In genomic region chr9:129778469-129778868, GRCh38 we compare ENCODE assay signal across 17 cellular contexts. TPM values are rescaled to one million over a fixed set of nuclear protein-coding genes. Genes with fewer than 3 reads are reported as not detected.
DNase-seq lines count a peak whose midpoint lies in the region; ATAC-seq, FAIRE-seq and TF ChIP-seq lines count a peak whose summit lies in the region.
"Had no signal": no experiment of that assay in that cellular context is flagged by ENCODE, and none has a peak within 500 bp of the region (broad histone marks: within the 10 kb centered on the region; RNA-seq: fewer than 3 reads in every experiment).

No MANE protein-coding gene starts in this region.

- H3K9me2 ChIP-seq in PC-9 (ENCODE audit: insufficient read depth) (no peaks in the 10 kb centered on the region), hepatocyte (replicated peaks; ENCODE audit: insufficient read depth) (no peaks in the 10 kb centered on the region)

- CTCF ChIA-PET in HepG2 (lab: Yijun Ruan, JAX; ENCODE audit: low intra/inter-chr PET ratio, low total read pairs) (no interaction called here), PC-9 (lab: Charles Lee) (interaction anchor here (0.6 to 2.8 kb wide), 4 partner anchors 27 to 44 kb away, joined by 3 to 24 read pairs (median 13); no protein-coding TSS in a partner anchor)
- CTCF ChIA-PET in naive thymus-derived CD4-positive, alpha-beta T cell (lab: Charles Lee) = no interaction called here

- intact Hi-C loops in HepG2 (cut with micrococcal nuclease; ENCODE audit: unreplicated experiment) = no loop called here
- intact Hi-C loops in right lobe of liver (cut with DNase I) = loop anchor here (5.0 to 10.0 kb wide), 2 partner anchors 36 to 644 kb away; no protein-coding TSS in a partner anchor
- intact Hi-C loops in PC-9 (cut with micrococcal nuclease; ENCODE audit: unreplicated experiment) = no loop called here
- intact Hi-C loops in naive thymus-derived CD4-positive, alpha-beta T cell (cut with micrococcal nuclease) = no loop called here

- H3K27ac ChIP-seq in HepG2 (ENCODE audit: extremely low read length, insufficient read depth, low read length) (no peak overlapping the region), right lobe of liver (no peak overlapping the region), PC-9 (peak overlapping the region; percentile 71), hepatocyte (peak overlapping the region; percentile 93), caudate nucleus (ENCODE audit: low read depth, low read length) (no peak overlapping the region)
- H3K27ac ChIP-seq in naive thymus-derived CD4-positive, alpha-beta T cell (ENCODE audit: low read depth, low read length) = no peak overlapping the region

- H3K36me3 ChIP-seq in HepG2 (replicated peaks in 1 of 2; ENCODE audit: control insufficient read depth in 1 of 2, insufficient read depth in 2 of 2, low read length in 2 of 2) (no peaks in the 10 kb centered on the region), right lobe of liver (no peaks in the 10 kb centered on the region), PC-9 (ENCODE audit: low read depth) (no peaks in the 10 kb centered on the region), hepatocyte (replicated peaks; ENCODE audit: insufficient read depth, low read depth) (no peaks in the 10 kb centered on the region)
- H3K36me3 ChIP-seq in naive thymus-derived CD4-positive, alpha-beta T cell (ENCODE audit: control insufficient read depth in 2 of 3, insufficient read depth in 3 of 3, low read length in 3 of 3) = no peaks in the 10 kb centered on the region
- H3K36me3 ChIP-seq: BE2C had no signal

- H3K4me3 ChIP-seq in HepG2 (replicated peaks in 1 of 3; ENCODE audit: insufficient read depth in 1 of 3, low read depth in 2 of 3, low read length in 3 of 3) (no peak overlapping the region), right lobe of liver (no peak overlapping the region), PC-9 (no peak overlapping the region), hepatocyte (no peak overlapping the region)
- no peak overlapping the region for H3K4me3 ChIP-seq in naive thymus-derived CD4-positive, alpha-beta T cell (ENCODE audit: low read length)

- TF ChIP-seq CTCF in HepG2 (CRISPR knock-in tag; IDR thresholded peaks at IDR 0.05) = no peak
- no peak for TF ChIP-seq CTCF in right lobe of liver (IDR thresholded peaks at IDR 0.05)
- TF ChIP-seq CTCF in PC-9 (conservative IDR thresholded peaks at IDR 0.05) = no peak
- no peak for TF ChIP-seq CTCF in hepatocyte (IDR thresholded peaks at IDR 0.05; ENCODE audit: poor library complexity)

- no peak overlapping the region for H3K9ac ChIP-seq in HepG2 (ENCODE audit: insufficient read depth, low read depth, low read length)

- peaks cover 4 to 23% (median 9%) of the 10 kb centered on the region in 5 donors for H3K27me3 Mint-ChIP-seq in naive thymus-derived CD4-positive, alpha-beta T cell

- H4K20me1 ChIP-seq in HepG2 (ENCODE audit: insufficient read depth, low read length) (no peaks in the 10 kb centered on the region), PC-9 (ENCODE audit: insufficient read depth) (no peaks in the 10 kb centered on the region), hepatocyte (ENCODE audit: insufficient read depth, poor library complexity, severe bottlenecking) (no peaks in the 10 kb centered on the region)

- TF ChIP-seq POLR2A in HepG2 (IDR thresholded peaks at IDR 0.05; ENCODE audit: insufficient read depth in 1 of 2, low read depth in 2 of 2, low read length in 2 of 2) (no peak), right lobe of liver (IDR thresholded peaks at IDR 0.05) (no peak)

- BruUV-seq in HepG2 (replicated peaks; lab: Mats Ljungman, UMichigan) (no TSS peak), PC-9 (replicated peaks; lab: Mats Ljungman, UMichigan) (no TSS peak)

- DNase-seq in HepG2 (ENCODE audit: low spot score) (no peak), right lobe of liver (no peak), PC-9 (peak in 1 of 2 experiments; percentile 63), hepatocyte (ENCODE audit: low spot score) (no peak), GM19238 (ENCODE audit: insufficient read length, low spot score) (no peak), T-helper 2 cell (no peak), caudate nucleus (lab: John Stamatoyannopoulos, UW) (no peak)
- no peak for DNase-seq in naive thymus-derived CD4-positive, alpha-beta T cell
- DNase-seq: BE2C; Calu3; CD8-positive, alpha-beta T cell; DMS79 treated with DMSO at 0.1 percent for 48 hours; NCI-H1417; NCI-H187 treated with DMSO at 0.1 percent for 48 hours; NCI-H345; NCI-H524 treated with DMSO at 0.1 percent for 48 hours had no signal

- no peak for TF ChIP-seq RAD21 in HepG2 (CRISPR knock-in tag; IDR thresholded peaks at IDR 0.05)

- H3K9me3 ChIP-seq in HepG2 (ENCODE audit: low read length) (no peaks in the 10 kb centered on the region), right lobe of liver (no peaks in the 10 kb centered on the region), PC-9 (ENCODE audit: insufficient read depth, low read depth) (no peaks in the 10 kb centered on the region), hepatocyte (ENCODE audit: low read depth) (no peaks in the 10 kb centered on the region)
- H3K9me3 ChIP-seq in naive thymus-derived CD4-positive, alpha-beta T cell (ENCODE audit: control insufficient read depth in 2 of 3, low read length in 3 of 3) = no peaks in the 10 kb centered on the region
- H3K9me3 ChIP-seq: BE2C had no signal

- H2AFZ ChIP-seq in HepG2 (ENCODE audit: low read length) = no peak overlapping the region
- H2AFZ ChIP-seq in PC-9 = no peak overlapping the region
- no peak overlapping the region for H2AFZ ChIP-seq in hepatocyte

- no peaks in the 10 kb centered on the region for H3K79me2 ChIP-seq in HepG2 (ENCODE audit: insufficient read depth, low read length)
- H3K79me2 ChIP-seq in PC-9 (ENCODE audit: low read depth) = no peaks in the 10 kb centered on the region
- H3K79me2 ChIP-seq in hepatocyte = no peaks in the 10 kb centered on the region

- ATAC-seq in HepG2 = no peak
- no peak for ATAC-seq in right lobe of liver
- ATAC-seq in naive thymus-derived CD4-positive, alpha-beta T cell = no peak

- H3K4me1 Mint-ChIP-seq in naive thymus-derived CD4-positive, alpha-beta T cell = peaks cover 7 to 17% (median 13%) of the 10 kb centered on the region in 7 donors

- H3K4me3 Mint-ChIP-seq in naive thymus-derived CD4-positive, alpha-beta T cell = no peak overlapping the region
- H3K4me3 Mint-ChIP-seq: CD8-positive, alpha-beta T cell had no signal

- H3K27me3 ChIP-seq in HepG2 (ENCODE audit: control insufficient read depth in 1 of 2, insufficient read depth in 2 of 2, low read length in 2 of 2) = peaks cover 0 to 9% of the 10 kb centered on the region in 2 experiments; a peak in 4 of 5 replicates
- H3K27me3 ChIP-seq in right lobe of liver = no peaks in the 10 kb centered on the region
- H3K27me3 ChIP-seq in PC-9 (ENCODE audit: insufficient read depth, low read depth) = no peaks in the 10 kb centered on the region
- H3K27me3 ChIP-seq in hepatocyte = no peaks in the 10 kb centered on the region
- no peaks in the 10 kb centered on the region for H3K27me3 ChIP-seq in naive thymus-derived CD4-positive, alpha-beta T cell (ENCODE audit: control insufficient read depth in 2 of 2, insufficient read depth in 2 of 2, low read length in 2 of 2)
- H3K27me3 ChIP-seq: BE2C had no signal

- in situ Hi-C loops in HepG2 (cut with HindIII; ENCODE audit: extremely low pct_ligation_motif_present, low pct_unique_long_range_greater_than_20kb) = no loop called here

- no peak overlapping the region for H3K27ac Mint-ChIP-seq in naive thymus-derived CD4-positive, alpha-beta T cell
- H3K27ac Mint-ChIP-seq: CD8-positive, alpha-beta T cell had no signal

- peaks cover 33% of the 10 kb centered on the region for H3F3A ChIP-seq in PC-9 (ENCODE audit: insufficient read depth, low read depth)

- TF ChIP-seq EP300 in HepG2 (IDR thresholded peaks at IDR 0.05; ENCODE audit: low read depth in 2 of 2, low read length in 2 of 2) = no peak
- no peak for TF ChIP-seq EP300 in HepG2 (CRISPR knock-in tag; IDR thresholded peaks at IDR 0.05; ENCODE audit: borderline replicate concordance)

- H3K9me3 Mint-ChIP-seq in naive thymus-derived CD4-positive, alpha-beta T cell = peaks cover 0 to 2% (median 0%) of the 10 kb centered on the region in 11 donors
- H3K9me3 Mint-ChIP-seq: CD8-positive, alpha-beta T cell had no signal

- POLR2A ChIA-PET in HepG2 (lab: Yijun Ruan, JAX) (no interaction called here), PC-9 (lab: Charles Lee; ENCODE audit: unreplicated experiment) (interaction anchor here (0.6 to 0.8 kb wide), 2 partner anchors 29 to 292 kb away, joined by 4 to 21 read pairs; no protein-coding TSS in a partner anchor)
- POLR2A ChIA-PET in naive thymus-derived CD4-positive, alpha-beta T cell (lab: Charles Lee) = no interaction called here

- 11% methylated on average over 3 of the region's 3 CpGs for WGBS in HepG2 (ENCODE audit: low lambda C conversion rate)
- WGBS in right lobe of liver (ENCODE audit: insufficient coverage, low coverage, low lambda C conversion rate, missing lambda C conversion rate) = 68% methylated on average over 2 of the region's 3 CpGs
- 83% methylated on average over 3 of the region's 3 CpGs for WGBS in hepatocyte (ENCODE audit: low lambda C conversion rate, missing lambda C conversion rate)

- no peaks in the 10 kb centered on the region for H3K36me3 Mint-ChIP-seq in naive thymus-derived CD4-positive, alpha-beta T cell
- H3K36me3 Mint-ChIP-seq: CD8-positive, alpha-beta T cell had no signal

- FAIRE-seq in HepG2 (lab: Jason Lieb, UNC) = no peak
- FAIRE-seq: H54 had no signal

- H3K4me2 ChIP-seq in HepG2 (ENCODE audit: low read depth, low read length) (no peak overlapping the region), PC-9 (0 out of 2 replicates have a peak overlapping the region, but pooled peaks have one; percentile 72), hepatocyte (no peak overlapping the region)

- H3K4me1 ChIP-seq in HepG2 (ENCODE audit: insufficient read depth, low read length) (peaks cover 20% of the 10 kb centered on the region), right lobe of liver (no peaks in the 10 kb centered on the region), PC-9 (replicated peaks; ENCODE audit: insufficient read depth) (peaks cover 77% of the 10 kb centered on the region), hepatocyte (ENCODE audit: insufficient read depth) (peaks cover 15% of the 10 kb centered on the region)
- H3K4me1 ChIP-seq in naive thymus-derived CD4-positive, alpha-beta T cell (ENCODE audit: control insufficient read depth in 2 of 2, insufficient read depth in 2 of 2, low read length in 2 of 2) = no peaks in the 10 kb centered on the region

RNA-seq across cellular contexts. Expression of gene TOR1B, which starts 24.5 kb away (rescaled TPM):
- total RNA-seq in HepG2 (2016; rRNA removed; fragmentation: Illumina TruSeq; extraction: Trizol) (8.2 and 18.1 TPM in 2 replicates), right lobe of liver (10 to 100 TPM; 16.1 to 30.7 (median 18.9) TPM), PC-9 (2021) (26.5 and 30.5 TPM in 2 replicates), hepatocyte (28.1 and 34.6 TPM in 2 replicates)
- total RNA-seq in HepG2 (2016; cell fraction: cytosol; rRNA removed; fragmentation: Illumina TruSeq; extraction: Trizol; ENCODE audit: low read depth) = 1.8 and 2.1 TPM in 2 replicates
- 8.2 and 16.7 TPM in 2 replicates for total RNA-seq in HepG2 (2016; cell fraction: insoluble cytoplasmic fraction; rRNA removed; fragmentation: Illumina TruSeq; extraction: Trizol)
- total RNA-seq in HepG2 (2016; cell fraction: membrane; rRNA removed; fragmentation: Illumina TruSeq; extraction: Trizol) = 4.8 and 6.4 TPM in 2 replicates
- total RNA-seq in HepG2 (2016; cell fraction: nucleus; rRNA removed; fragmentation: Illumina TruSeq; extraction: Trizol) = 15.4 and 17.8 TPM in 2 replicates
- polyA plus RNA-seq in HepG2 (2011; rRNA removed) (21.3 and 22.8 TPM in 2 replicates), hepatocyte (7.7 and 11.5 TPM in 2 replicates)
- 18.4 and 25.0 TPM in 2 replicates for polyA plus RNA-seq in HepG2 (2011; cell fraction: cytosol; rRNA removed)
- 9.9 and 15.3 TPM in 2 replicates for polyA plus RNA-seq in HepG2 (2011; cell fraction: nucleus; rRNA removed)
- polyA plus RNA-seq in HepG2 (2012) = 12.4 and 18.5 TPM in 2 replicates
- 1.5 and 1.6 TPM in 2 replicates for polyA plus RNA-seq in HepG2 (2016; cell fraction: cytosol; fragmentation: Illumina TruSeq; extraction: Trizol; ENCODE audit: low read depth)
- polyA plus RNA-seq in HepG2 (2016; cell fraction: insoluble cytoplasmic fraction; fragmentation: Illumina TruSeq; extraction: Trizol; ENCODE audit: low read depth) = 6.6 and 8.2 TPM in 2 replicates
- polyA plus RNA-seq in HepG2 (2016; cell fraction: membrane; fragmentation: Illumina TruSeq; extraction: Trizol; ENCODE audit: low read depth) = 3.4 and 3.7 TPM in 2 replicates
- polyA plus RNA-seq in HepG2 (2016; cell fraction: nucleus; fragmentation: Illumina TruSeq; extraction: Trizol; ENCODE audit: insufficient read depth, low read depth) = 24.0 and 24.3 TPM in 2 replicates
- polyA minus RNA-seq in HepG2 (2011; rRNA and poly(A)+ RNA removed; ENCODE audit: low replicate concordance) = 18.9 and 43.4 TPM in 2 replicates
- 11.5 and 13.4 TPM in 2 replicates for polyA minus RNA-seq in HepG2 (2011; cell fraction: cytosol; rRNA and poly(A)+ RNA removed)
- 9.5 and 14.4 TPM in 2 replicates for polyA minus RNA-seq in HepG2 (2011; cell fraction: nucleus; rRNA and poly(A)+ RNA removed)
- total RNA-seq in naive thymus-derived CD4-positive, alpha-beta T cell = 10 to 100 TPM; 16.2 to 30.9 (median 23.9) TPM
- 10 to 100 TPM; 10.9 to 21.7 TPM for polyA plus RNA-seq in naive thymus-derived CD4-positive, alpha-beta T cell

RNA-seq across cellular contexts. Expression of gene PTGES, which starts 25.6 kb away (rescaled TPM):
- total RNA-seq in HepG2 (2016; rRNA removed; fragmentation: Illumina TruSeq; extraction: Trizol) (0.07 TPM in 1 of 2 replicates, not detected in the other), right lobe of liver (under 1 TPM in 2 of 6 experiments, not detected in 4; 0.15 to 0.24 TPM), PC-9 (2021) (116 and 119 TPM in 2 replicates), hepatocyte (17.1 and 26.4 TPM in 2 replicates)
- not detected in 2 replicates for total RNA-seq in HepG2 (2016; cell fraction: cytosol; rRNA removed; fragmentation: Illumina TruSeq; extraction: Trizol; ENCODE audit: low read depth)
- total RNA-seq in HepG2 (2016; cell fraction: insoluble cytoplasmic fraction; rRNA removed; fragmentation: Illumina TruSeq; extraction: Trizol) = 0.13 TPM in 1 of 2 replicates, not detected in the other
- not detected in 2 replicates for total RNA-seq in HepG2 (2016; cell fraction: membrane; rRNA removed; fragmentation: Illumina TruSeq; extraction: Trizol)
- not detected in 2 replicates for total RNA-seq in HepG2 (2016; cell fraction: nucleus; rRNA removed; fragmentation: Illumina TruSeq; extraction: Trizol)
- polyA plus RNA-seq in HepG2 (2011; rRNA removed) (not detected in 2 replicates), hepatocyte (94.9 and 103 TPM in 2 replicates)
- polyA plus RNA-seq in HepG2 (2011; cell fraction: cytosol; rRNA removed) = 0.03 and 0.04 TPM in 2 replicates
- polyA plus RNA-seq in HepG2 (2011; cell fraction: nucleus; rRNA removed) = not detected in 2 replicates
- polyA plus RNA-seq in HepG2 (2012) = 0.07 TPM in 1 of 2 replicates, not detected in the other
- not detected in 2 replicates for polyA plus RNA-seq in HepG2 (2016; cell fraction: cytosol; fragmentation: Illumina TruSeq; extraction: Trizol; ENCODE audit: low read depth)
- not detected in 2 replicates for polyA plus RNA-seq in HepG2 (2016; cell fraction: insoluble cytoplasmic fraction; fragmentation: Illumina TruSeq; extraction: Trizol; ENCODE audit: low read depth)
- polyA plus RNA-seq in HepG2 (2016; cell fraction: membrane; fragmentation: Illumina TruSeq; extraction: Trizol; ENCODE audit: low read depth) = not detected in 2 replicates
- 0.36 TPM in 1 of 2 replicates, not detected in the other for polyA plus RNA-seq in HepG2 (2016; cell fraction: nucleus; fragmentation: Illumina TruSeq; extraction: Trizol; ENCODE audit: insufficient read depth, low read depth)
- 258 TPM in 1 of 2 replicates, not detected in the other for polyA minus RNA-seq in HepG2 (2011; rRNA and poly(A)+ RNA removed; ENCODE audit: low replicate concordance)
- polyA minus RNA-seq in HepG2 (2011; cell fraction: cytosol; rRNA and poly(A)+ RNA removed) = 0.88 TPM in 1 of 2 replicates, not detected in the other
- 0.64 TPM in 1 of 2 replicates, not detected in the other for polyA minus RNA-seq in HepG2 (2011; cell fraction: nucleus; rRNA and poly(A)+ RNA removed)
- total RNA-seq in naive thymus-derived CD4-positive, alpha-beta T cell = 1 to 10 TPM in 1 of 5 experiments, under 1 TPM in 2, not detected in 2; 0.19 to 1.1 (median 0.50) TPM
- not detected for polyA plus RNA-seq in naive thymus-derived CD4-positive, alpha-beta T cell

RNA-seq across cellular contexts. Expression of gene TOR1A, which starts 45.5 kb away (rescaled TPM):
- total RNA-seq in HepG2 (2016; rRNA removed; fragmentation: Illumina TruSeq; extraction: Trizol) (18.6 and 31.6 TPM in 2 replicates), right lobe of liver (10 to 100 TPM; 18.4 to 41.3 (median 23.0) TPM), PC-9 (2021) (33.8 and 43.5 TPM in 2 replicates), hepatocyte (38.7 and 44.8 TPM in 2 replicates)
- total RNA-seq in HepG2 (2016; cell fraction: cytosol; rRNA removed; fragmentation: Illumina TruSeq; extraction: Trizol; ENCODE audit: low read depth) = 6.7 and 8.0 TPM in 2 replicates
- 19.9 and 29.3 TPM in 2 replicates for total RNA-seq in HepG2 (2016; cell fraction: insoluble cytoplasmic fraction; rRNA removed; fragmentation: Illumina TruSeq; extraction: Trizol)
- 15.5 and 16.3 TPM in 2 replicates for total RNA-seq in HepG2 (2016; cell fraction: membrane; rRNA removed; fragmentation: Illumina TruSeq; extraction: Trizol)
- total RNA-seq in HepG2 (2016; cell fraction: nucleus; rRNA removed; fragmentation: Illumina TruSeq; extraction: Trizol) = 28.0 and 32.7 TPM in 2 replicates
- polyA plus RNA-seq in HepG2 (2011; rRNA removed) (39.6 and 41.4 TPM in 2 replicates), hepatocyte (40.2 and 50.4 TPM in 2 replicates)
- polyA plus RNA-seq in HepG2 (2011; cell fraction: cytosol; rRNA removed) = 45.2 and 49.1 TPM in 2 replicates
- 18.7 and 22.3 TPM in 2 replicates for polyA plus RNA-seq in HepG2 (2011; cell fraction: nucleus; rRNA removed)
- 21.5 and 23.6 TPM in 2 replicates for polyA plus RNA-seq in HepG2 (2012)
- polyA plus RNA-seq in HepG2 (2016; cell fraction: cytosol; fragmentation: Illumina TruSeq; extraction: Trizol; ENCODE audit: low read depth) = 6.1 and 7.7 TPM in 2 replicates
- 22.1 and 24.0 TPM in 2 replicates for polyA plus RNA-seq in HepG2 (2016; cell fraction: insoluble cytoplasmic fraction; fragmentation: Illumina TruSeq; extraction: Trizol; ENCODE audit: low read depth)
- 12.0 and 13.6 TPM in 2 replicates for polyA plus RNA-seq in HepG2 (2016; cell fraction: membrane; fragmentation: Illumina TruSeq; extraction: Trizol; ENCODE audit: low read depth)
- 48.4 and 49.7 TPM in 2 replicates for polyA plus RNA-seq in HepG2 (2016; cell fraction: nucleus; fragmentation: Illumina TruSeq; extraction: Trizol; ENCODE audit: insufficient read depth, low read depth)
- polyA minus RNA-seq in HepG2 (2011; rRNA and poly(A)+ RNA removed; ENCODE audit: low replicate concordance) = 35.9 and 66.9 TPM in 2 replicates
- polyA minus RNA-seq in HepG2 (2011; cell fraction: cytosol; rRNA and poly(A)+ RNA removed) = 17.9 TPM in 2 replicates
- polyA minus RNA-seq in HepG2 (2011; cell fraction: nucleus; rRNA and poly(A)+ RNA removed) = 23.1 and 23.7 TPM in 2 replicates
- total RNA-seq in naive thymus-derived CD4-positive, alpha-beta T cell = 10 to 100 TPM; 13.8 to 52.9 (median 34.7) TPM
- polyA plus RNA-seq in naive thymus-derived CD4-positive, alpha-beta T cell = 10 to 100 TPM; 48.9 to 68.2 TPM

RNA-seq across cellular contexts. Expression of gene C9orf78, which starts 56.6 kb away (rescaled TPM):
- total RNA-seq in HepG2 (2016; rRNA removed; fragmentation: Illumina TruSeq; extraction: Trizol) (35.5 and 49.0 TPM in 2 replicates), right lobe of liver (10 to 100 TPM; 25.2 to 39.8 (median 33.5) TPM), PC-9 (2021) (39.2 and 51.7 TPM in 2 replicates), hepatocyte (43.8 and 48.3 TPM in 2 replicates)
- total RNA-seq in HepG2 (2016; cell fraction: cytosol; rRNA removed; fragmentation: Illumina TruSeq; extraction: Trizol; ENCODE audit: low read depth) = 14.6 and 16.3 TPM in 2 replicates
- total RNA-seq in HepG2 (2016; cell fraction: insoluble cytoplasmic fraction; rRNA removed; fragmentation: Illumina TruSeq; extraction: Trizol) = 37.6 and 59.4 TPM in 2 replicates
- 28.0 and 28.1 TPM in 2 replicates for total RNA-seq in HepG2 (2016; cell fraction: membrane; rRNA removed; fragmentation: Illumina TruSeq; extraction: Trizol)
- 12.7 and 14.8 TPM in 2 replicates for total RNA-seq in HepG2 (2016; cell fraction: nucleus; rRNA removed; fragmentation: Illumina TruSeq; extraction: Trizol)
- polyA plus RNA-seq in HepG2 (2011; rRNA removed) (14.7 and 18.4 TPM in 2 replicates), hepatocyte (47.9 and 48.6 TPM in 2 replicates)
- 17.3 and 19.6 TPM in 2 replicates for polyA plus RNA-seq in HepG2 (2011; cell fraction: cytosol; rRNA removed)
- 3.1 and 4.7 TPM in 2 replicates for polyA plus RNA-seq in HepG2 (2011; cell fraction: nucleus; rRNA removed)
- 23.6 and 27.5 TPM in 2 replicates for polyA plus RNA-seq in HepG2 (2012)
- polyA plus RNA-seq in HepG2 (2016; cell fraction: cytosol; fragmentation: Illumina TruSeq; extraction: Trizol; ENCODE audit: low read depth) = 18.5 and 18.8 TPM in 2 replicates
- 81.0 and 86.6 TPM in 2 replicates for polyA plus RNA-seq in HepG2 (2016; cell fraction: insoluble cytoplasmic fraction; fragmentation: Illumina TruSeq; extraction: Trizol; ENCODE audit: low read depth)
- 30.0 and 32.0 TPM in 2 replicates for polyA plus RNA-seq in HepG2 (2016; cell fraction: membrane; fragmentation: Illumina TruSeq; extraction: Trizol; ENCODE audit: low read depth)
- 30.1 and 37.2 TPM in 2 replicates for polyA plus RNA-seq in HepG2 (2016; cell fraction: nucleus; fragmentation: Illumina TruSeq; extraction: Trizol; ENCODE audit: insufficient read depth, low read depth)
- 1.4 and 13.5 TPM in 2 replicates for polyA minus RNA-seq in HepG2 (2011; rRNA and poly(A)+ RNA removed; ENCODE audit: low replicate concordance)
- 8.1 and 10.6 TPM in 2 replicates for polyA minus RNA-seq in HepG2 (2011; cell fraction: cytosol; rRNA and poly(A)+ RNA removed)
- 7.0 and 9.3 TPM in 2 replicates for polyA minus RNA-seq in HepG2 (2011; cell fraction: nucleus; rRNA and poly(A)+ RNA removed)
- 100 to 1,000 TPM in 2 of 5 experiments, 10 to 100 TPM in 3; 66.2 to 118 (median 95.8) TPM for total RNA-seq in naive thymus-derived CD4-positive, alpha-beta T cell
- polyA plus RNA-seq in naive thymus-derived CD4-positive, alpha-beta T cell = 100 to 1,000 TPM; 175 to 234 TPM

RNA-seq across cellular contexts. Expression of gene USP20, which starts 56.8 kb away (rescaled TPM):
- total RNA-seq in HepG2 (2016; rRNA removed; fragmentation: Illumina TruSeq; extraction: Trizol) (2.9 and 4.4 TPM in 2 replicates), right lobe of liver (10 to 100 TPM in 4 of 6 experiments, 1 to 10 TPM in 2; 7.5 to 14.0 (median 10.8) TPM), PC-9 (2021) (22.1 and 27.8 TPM in 2 replicates), hepatocyte (10.6 and 11.2 TPM in 2 replicates)
- 0.51 and 1.3 TPM in 2 replicates for total RNA-seq in HepG2 (2016; cell fraction: cytosol; rRNA removed; fragmentation: Illumina TruSeq; extraction: Trizol; ENCODE audit: low read depth)
- 3.8 and 5.0 TPM in 2 replicates for total RNA-seq in HepG2 (2016; cell fraction: insoluble cytoplasmic fraction; rRNA removed; fragmentation: Illumina TruSeq; extraction: Trizol)
- 1.9 and 2.3 TPM in 2 replicates for total RNA-seq in HepG2 (2016; cell fraction: membrane; rRNA removed; fragmentation: Illumina TruSeq; extraction: Trizol)
- 5.5 TPM in 2 replicates for total RNA-seq in HepG2 (2016; cell fraction: nucleus; rRNA removed; fragmentation: Illumina TruSeq; extraction: Trizol)
- polyA plus RNA-seq in HepG2 (2011; rRNA removed) (5.9 and 8.7 TPM in 2 replicates), hepatocyte (25.3 and 29.0 TPM in 2 replicates)
- 4.0 and 5.7 TPM in 2 replicates for polyA plus RNA-seq in HepG2 (2011; cell fraction: cytosol; rRNA removed)
- polyA plus RNA-seq in HepG2 (2011; cell fraction: nucleus; rRNA removed) = 64.1 and 76.1 TPM in 2 replicates
- polyA plus RNA-seq in HepG2 (2012) = 7.5 and 8.7 TPM in 2 replicates
- polyA plus RNA-seq in HepG2 (2016; cell fraction: cytosol; fragmentation: Illumina TruSeq; extraction: Trizol; ENCODE audit: low read depth) = 0.70 and 0.96 TPM in 2 replicates
- 2.6 and 3.2 TPM in 2 replicates for polyA plus RNA-seq in HepG2 (2016; cell fraction: insoluble cytoplasmic fraction; fragmentation: Illumina TruSeq; extraction: Trizol; ENCODE audit: low read depth)
- 1.4 and 1.5 TPM in 2 replicates for polyA plus RNA-seq in HepG2 (2016; cell fraction: membrane; fragmentation: Illumina TruSeq; extraction: Trizol; ENCODE audit: low read depth)
- polyA plus RNA-seq in HepG2 (2016; cell fraction: nucleus; fragmentation: Illumina TruSeq; extraction: Trizol; ENCODE audit: insufficient read depth, low read depth) = 14.4 and 18.6 TPM in 2 replicates
- polyA minus RNA-seq in HepG2 (2011; rRNA and poly(A)+ RNA removed; ENCODE audit: low replicate concordance) = 11.2 and 18.8 TPM in 2 replicates
- 3.8 and 5.1 TPM in 2 replicates for polyA minus RNA-seq in HepG2 (2011; cell fraction: cytosol; rRNA and poly(A)+ RNA removed)
- polyA minus RNA-seq in HepG2 (2011; cell fraction: nucleus; rRNA and poly(A)+ RNA removed) = 8.5 and 10.2 TPM in 2 replicates
- 100 to 1,000 TPM in 3 of 5 experiments, 10 to 100 TPM in 2; 94.9 to 156 (median 118) TPM for total RNA-seq in naive thymus-derived CD4-positive, alpha-beta T cell
- polyA plus RNA-seq in naive thymus-derived CD4-positive, alpha-beta T cell = 10 to 100 TPM; 41.0 to 87.2 TPM

Comparison
In these comparisons a context has a peak if more than half of its experiments do, and no peak if none do; other contexts are left out.
1. intact Hi-C loops: an anchor here in right lobe of liver (5.0 to 10.0 kb wide); none called in HepG2, PC-9 and naive thymus-derived CD4-positive, alpha-beta T cell.
2. H3K27ac ChIP-seq: peak in PC-9 (single experiment) and hepatocyte (single experiment); none in HepG2 (single experiment), right lobe of liver (0 of 3), naive thymus-derived CD4-positive, alpha-beta T cell (single experiment) and caudate nucleus (single experiment).